In genomic region chr2:85670416-85670815, GRCh38 we compare ENCODE assay signal across 9 cellular contexts. TPM values are rescaled to one million over a fixed set of nuclear protein-coding genes. Genes with fewer than 3 reads are reported as not detected.
"Had no signal": no experiment of that assay in that cellular context is flagged by ENCODE, and none has a peak within 500 bp of the region (broad histone marks: within the 10 kb centered on the region; RNA-seq: fewer than 3 reads in every experiment).

No MANE protein-coding gene starts in this region.

RNA-seq across cellular contexts. Expression of gene SFTPB, which starts 2.4 kb away (rescaled TPM):
- total RNA-seq: activated B cell treated with CpG ODN at 0.5 μM for 24 hours; activated CD4-positive, alpha-beta memory T cell treated with anti-CD3 and anti-CD28 coated beads for 36 hours; activated CD4-positive, alpha-beta T cell treated with anti-CD3 and anti-CD28 coated beads, Interleukin-2, amount 10 ng/mL, durations not matched to agents 24 days and 14 days; activated CD8-positive, alpha-beta memory T cell treated with anti-CD3 and anti-CD28 coated beads for 36 hours; activated CD8-positive, alpha-beta T cell treated with anti-CD3 and anti-CD28 coated beads for 36 hours; activated naive CD8-positive, alpha-beta T cell treated with anti-CD3 and anti-CD28 coated beads, Interleukin-2, amount 10 ng/mL, durations not matched to agents 7 days and 5 days; activated T-helper 2 cell treated with anti-CD3 and anti-CD28 coated beads, Interferon-gamma antibody, Interleukin-2, Interleukin-4, amounts not matched to agents 10 μg/mL and 5 μg/mL and 100 μg/mL, durations not matched to agents 14 hours and 24 hours and 36 hours; astrocyte; body of pancreas had no signal

RNA-seq across cellular contexts. Expression of gene GNLY, which starts 23.7 kb away (rescaled TPM):
- total RNA-seq: astrocyte had no signal
